In the genomic region with DNA sequence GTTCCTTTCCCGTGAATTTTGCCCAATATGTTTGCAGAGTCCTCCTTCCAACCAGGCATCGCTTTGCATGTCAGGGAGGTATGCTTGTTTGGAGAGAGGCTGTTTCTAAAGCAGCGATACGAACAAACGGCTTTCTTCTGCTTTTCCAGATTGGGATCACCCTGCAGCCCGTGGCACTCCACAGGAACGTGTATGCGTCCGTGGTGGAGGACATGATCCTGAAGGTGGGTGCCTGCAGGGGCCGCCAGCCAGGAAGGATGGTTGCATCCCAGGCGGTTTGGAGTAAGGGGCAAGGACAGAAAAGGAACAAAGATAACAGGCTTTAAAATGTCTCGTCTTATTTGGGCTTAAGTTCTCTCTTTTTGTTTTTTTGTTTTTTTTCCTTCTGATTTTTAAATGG, we compare ENCODE assay signal across 17 cellular contexts. TPM values are rescaled to one million over a fixed set of nuclear protein-coding genes. Genes with fewer than 3 reads are reported as not detected.
"Had no signal": no experiment of that assay in that cellular context is flagged by ENCODE, and none has a peak within 500 bp of the region (broad histone marks: within the 10 kb centered on the region; RNA-seq: fewer than 3 reads in every experiment).

No MANE protein-coding gene starts in this region.

- H3K4me3 ChIP-seq: ascending aorta, body of pancreas had no signal

- DNase-seq: activated CD4-positive, alpha-beta T cell treated with anti-CD3 and anti-CD28 coated beads for 36 hours; activated CD8-positive, alpha-beta memory T cell treated with anti-CD3 and anti-CD28 coated beads, Interleukin-2, amount 50 U/mL, for 4 hours; activated CD8-positive, alpha-beta T cell treated with anti-CD3 and anti-CD28 coated beads for 36 hours; activated effector memory CD4-positive, alpha-beta T cell treated with Interleukin-2 at 50 U/mL for 16 hours; activated naive CD4-positive, alpha-beta T cell; body of pancreas; KG1; NCI-H1048; NCI-H2029; NCI-H226; NCI-H526 treated with DMSO at 0.1 percent for 48 hours; PC-3; WERI-Rb-1 had no signal

- H3K9me3 ChIP-seq: ascending aorta, body of pancreas had no signal

- H3K4me1 Mint-ChIP-seq: activated CD4-positive, alpha-beta T cell treated with anti-CD3 and anti-CD28 coated beads for 36 hours; activated naive CD4-positive, alpha-beta T cell treated with anti-CD3 and anti-CD28 coated beads, Interleukin-2, amount 50 U/mL, for 24 hours; IgD-negative memory B cell had no signal

- H3K4me1 ChIP-seq: ascending aorta had no signal

- H3K27me3 Mint-ChIP-seq: activated CD4-positive, alpha-beta T cell treated with anti-CD3 and anti-CD28 coated beads for 36 hours; activated CD8-positive, alpha-beta T cell treated with anti-CD3 and anti-CD28 coated beads for 36 hours; activated naive CD4-positive, alpha-beta T cell treated with anti-CD3 and anti-CD28 coated beads, Interleukin-2, amount 50 U/mL, for 24 hours; IgD-negative memory B cell had no signal

- H3K27ac ChIP-seq: ascending aorta, WERI-Rb-1 had no signal

- ATAC-seq: activated CD4-positive, alpha-beta T cell treated with anti-CD3 and anti-CD28 coated beads for 36 hours; activated CD8-positive, alpha-beta T cell treated with anti-CD3 and anti-CD28 coated beads for 36 hours; body of pancreas; PC-3 had no signal

- H3K27me3 ChIP-seq: ascending aorta, body of pancreas had no signal

- H3K27ac Mint-ChIP-seq: activated CD4-positive, alpha-beta T cell treated with anti-CD3 and anti-CD28 coated beads for 36 hours; activated CD8-positive, alpha-beta T cell treated with anti-CD3 and anti-CD28 coated beads for 36 hours; activated naive CD4-positive, alpha-beta T cell treated with anti-CD3 and anti-CD28 coated beads, Interleukin-2, amount 50 U/mL, for 24 hours; T-helper 1 cell treated with Interleukin-12 subunit alpha and Interleukin-12 subunit beta and Interleukin-4 antibody, amounts not matched to agents 30 μg/mL and 1 μg/mL, for 36 hours had no signal

- H3K4me3 Mint-ChIP-seq: activated CD4-positive, alpha-beta T cell treated with anti-CD3 and anti-CD28 coated beads for 36 hours; activated CD8-positive, alpha-beta T cell treated with anti-CD3 and anti-CD28 coated beads for 36 hours; activated naive CD4-positive, alpha-beta T cell treated with anti-CD3 and anti-CD28 coated beads, Interleukin-2, amount 50 U/mL, for 24 hours; T-helper 1 cell treated with Interleukin-12 subunit alpha and Interleukin-12 subunit beta and Interleukin-4 antibody, amounts not matched to agents 30 μg/mL and 1 μg/mL, for 36 hours had no signal

- H3K9me3 Mint-ChIP-seq: activated CD8-positive, alpha-beta T cell treated with anti-CD3 and anti-CD28 coated beads for 36 hours; activated naive CD4-positive, alpha-beta T cell treated with anti-CD3 and anti-CD28 coated beads, Interleukin-2, amount 50 U/mL, for 24 hours; IgD-negative memory B cell; T-helper 1 cell treated with Interleukin-12 subunit alpha and Interleukin-12 subunit beta and Interleukin-4 antibody, amounts not matched to agents 30 μg/mL and 1 μg/mL, for 36 hours had no signal

RNA-seq across cellular contexts. Expression of a gene that starts 17.5 kb away (rescaled TPM):
- total RNA-seq: ascending aorta had no signal
- polyA plus RNA-seq: IgD-negative memory B cell had no signal
